In genomic region chr20:57930328-57930727, GRCh38 we compare ENCODE assay signal across 30 cellular contexts.
A peak's percentile ranks its signal among the peaks of the same experiment; 100 is the strongest.
DNase-seq lines count a peak whose midpoint lies in the region; ATAC-seq and TF ChIP-seq lines count a peak whose summit lies in the region.
"Had no signal": no experiment of that assay in that cellular context is flagged by ENCODE, and none has a peak within 500 bp of the region (broad histone marks: within the 10 kb centered on the region; RNA-seq: fewer than 3 reads in every experiment).

No MANE protein-coding gene starts in this region.

- H3K4me3 Mint-ChIP-seq in chondrocyte (ENCODE audit: unreplicated experiment), result no peak overlapping the region
- H3K4me3 Mint-ChIP-seq: activated CD4-positive, alpha-beta T cell treated with anti-CD3 and anti-CD28 coated beads, Interleukin-2, amount 10 ng/mL, durations not matched to agents 24 days and 14 days; activated naive CD8-positive, alpha-beta T cell; CD4-positive, alpha-beta T cell; natural killer cell treated with Interleukin-12 subunit alpha and Interleukin-12 subunit beta and Interleukin-15 and Interleukin-18, amount 100 ng/mL, for 72 hours; stimulated activated effector memory CD8-positive, alpha-beta T cell treated with anti-CD3 and anti-CD28 coated beads, Interleukin-12 subunit alpha, Interleukin-12 subunit beta, amount 100 ng/mL, for 72 hours; type B pancreatic cell had no signal

- no peak overlapping the region for H3K4me2 ChIP-seq in SK-N-SH

- CTCF ChIA-PET in SK-N-SH (lab: Yijun Ruan, JAX), result interaction anchor here (0.9 to 1.0 kb wide), 2 partner anchors 12 to 23 kb away, joined by 4 read pairs; no protein-coding TSS in a partner anchor

- no peak overlapping the region for H2AFZ ChIP-seq in SK-N-SH (ENCODE audit: low read depth)

- POLR2A ChIA-PET in SK-N-SH (lab: Yijun Ruan, JAX), result no interaction called here

- H3K4me1 ChIP-seq in SK-N-SH (ENCODE audit: control insufficient read depth in 1 of 2, insufficient read depth in 2 of 2, low read depth in 1 of 2, low read length in 1 of 2) (peaks cover 0 to 38% of the 10 kb centered on the region in 2 experiments; a peak in 1 of 4 replicates), stomach (no peaks in the 10 kb centered on the region), thyroid gland (no peaks in the 10 kb centered on the region)
- H3K4me1 ChIP-seq: Peyer's patch had no signal

- H3K27ac ChIP-seq in SK-N-SH (ENCODE audit: low read depth in 2 of 2, low read length in 1 of 2) (peak overlapping the region in 1 of 2 experiments; percentile 74; a peak in 2 of 4 replicates), stomach (no peak overlapping the region), thyroid gland (no peak overlapping the region)
- H3K27ac ChIP-seq: cardiac muscle cell, coronary artery, Peyer's patch, SJCRH30 had no signal

- H3K9ac ChIP-seq in SK-N-SH, result no peak overlapping the region

- H3K36me3 ChIP-seq in SK-N-SH (replicated peaks in 1 of 2; ENCODE audit: control insufficient read depth in 1 of 2, insufficient read depth in 2 of 2, low read length in 1 of 2) (no peaks in the 10 kb centered on the region), stomach (no peaks in the 10 kb centered on the region), thyroid gland (no peaks in the 10 kb centered on the region)
- H3K36me3 ChIP-seq: cardiac muscle cell, Peyer's patch, SJCRH30 had no signal

- no peak for ATAC-seq in SK-N-SH treated with all-trans-retinoic acid at 6 μM for 48 hours
- ATAC-seq: left cardiac atrium; mucosa of descending colon; stimulated activated effector memory CD8-positive, alpha-beta T cell treated with anti-CD3 and anti-CD28 coated beads, Interleukin-12 subunit alpha, Interleukin-12 subunit beta, amount 100 ng/mL, for 72 hours had no signal

- H3K9me3 ChIP-seq in SK-N-SH, result no peaks in the 10 kb centered on the region
- H3K9me3 ChIP-seq in stomach, result peaks cover 0 to 17% (median 13%) of the 10 kb centered on the region in 4 donors
- no peaks in the 10 kb centered on the region for H3K9me3 ChIP-seq in thyroid gland
- H3K9me3 ChIP-seq: mucosa of descending colon had no signal

- H4K20me1 ChIP-seq in SK-N-SH (ENCODE audit: insufficient read depth), result no peaks in the 10 kb centered on the region

- H3K4me1 Mint-ChIP-seq in chondrocyte (ENCODE audit: low read depth), result peaks cover 28% of the 10 kb centered on the region
- H3K4me1 Mint-ChIP-seq: activated CD4-positive, alpha-beta T cell treated with anti-CD3 and anti-CD28 coated beads, Interleukin-2, amount 10 ng/mL, durations not matched to agents 24 days and 14 days; stimulated activated effector memory CD8-positive, alpha-beta T cell treated with anti-CD3 and anti-CD28 coated beads, Interleukin-12 subunit alpha, Interleukin-12 subunit beta, amount 100 ng/mL, for 72 hours had no signal

- no peaks in the 10 kb centered on the region for H3F3A ChIP-seq in SK-N-SH (replicated peaks; ENCODE audit: insufficient read depth)

- TF ChIP-seq EP300 in SK-N-SH (IDR thresholded peaks at IDR 0.05; ENCODE audit: borderline replicate concordance in 1 of 2, low read depth in 1 of 2, low read length in 1 of 2) (0 out of 4 replicates have a peak, but pooled peaks of 1 of the 2 experiments have one; percentile 38), stomach (IDR thresholded peaks at IDR 0.05) (no peak)

- 81% methylated on average over 3 of the region's 3 CpGs for WGBS in SK-N-SH (ENCODE audit: low lambda C conversion rate)
- 72 to 84% (median 80%) methylated on average over 3 of the region's 3 CpGs for WGBS in stomach, 5 donors
- WGBS in thyroid gland, 2 donors, result 77 to 88% methylated on average over 3 of the region's 3 CpGs

- H3K27me3 ChIP-seq in SK-N-SH (ENCODE audit: insufficient read depth) (no peaks in the 10 kb centered on the region), stomach (peaks cover 0 to 19% (median 0%) of the 10 kb centered on the region in 3 donors), thyroid gland (no peaks in the 10 kb centered on the region)
- H3K27me3 ChIP-seq: Peyer's patch, SJCRH30 had no signal

- peak; percentile 49 for DNase-seq in SK-N-SH
- peak; percentile 89 for DNase-seq in NCI-H2081 treated with DMSO at 0.1 percent for 48 hours (lab: John Stamatoyannopoulos, UW)
- peak; percentile 55 for DNase-seq in chondrocyte (ENCODE audit: low spot score)
- no peak for DNase-seq in stomach
- DNase-seq in activated CD8-positive, alpha-beta memory T cell treated with anti-CD3 and anti-CD28 coated beads for 24 hours, result no peak
- DNase-seq in stimulated activated CD4-positive, alpha-beta T cell treated with anti-CD3 and anti-CD28 coated beads, Interleukin-4, amount 100 ng/mL, for 4 hours, result no peak
- DNase-seq in thyroid gland, result no peak
- DNase-seq: activated CD4-positive, alpha-beta T cell treated with anti-CD3 and anti-CD28 coated beads, Interleukin-2, amount 10 ng/mL, durations not matched to agents 24 days and 14 days; activated effector memory CD4-positive, alpha-beta T cell treated with Interleukin-2 at 50 U/mL for 16 hours; activated T-cell treated with anti-CD3 and anti-CD28 coated beads, Interleukin-2, amount 50 U/mL, for 1 hour; CD4-positive, alpha-beta T cell; effector memory CD4-positive, alpha-beta T cell; EL; GOT3; hippocampal formation; left cardiac atrium; mucosa of descending colon; NCI-H1694; NCI-H2171 treated with DMSO at 0.1 percent for 48 hours; NCI-H524 treated with DMSO at 0.1 percent for 48 hours; SJCRH30; stimulated activated CD4-positive, alpha-beta T cell treated with anti-CD3 and anti-CD28 coated beads, Interleukin-15, amount 100 ng/mL, for 24 hours had no signal

- H3K79me2 ChIP-seq in SK-N-SH (ENCODE audit: insufficient read depth), result no peaks in the 10 kb centered on the region

- H3K4me3 ChIP-seq in SK-N-SH (ENCODE audit: low read depth in 2 of 2, low read length in 1 of 2) (no peak overlapping the region), stomach (no peak overlapping the region), thyroid gland (replicated peaks in 1 of 3) (no peak overlapping the region)
- H3K4me3 ChIP-seq: cardiac muscle cell, coronary artery, mucosa of descending colon, Peyer's patch, SJCRH30 had no signal

- no peak for TF ChIP-seq RAD21 in SK-N-SH (IDR thresholded peaks at IDR 0.05; ENCODE audit: low read length)

- TF ChIP-seq POLR2A in stomach (IDR thresholded peaks at IDR 0.05) (no peak), thyroid gland (IDR thresholded peaks at IDR 0.05) (no peak)

- H3K9me3 Mint-ChIP-seq in chondrocyte (ENCODE audit: low read depth), result peaks cover 14% of the 10 kb centered on the region

- peaks cover 5% of the 10 kb centered on the region for H3K36me3 Mint-ChIP-seq in chondrocyte (ENCODE audit: low read depth)
- H3K36me3 Mint-ChIP-seq: natural killer cell treated with Interleukin-12 subunit alpha and Interleukin-12 subunit beta and Interleukin-15 and Interleukin-18, amount 100 ng/mL, for 72 hours; stimulated activated effector memory CD8-positive, alpha-beta T cell treated with anti-CD3 and anti-CD28 coated beads, Interleukin-12 subunit alpha, Interleukin-12 subunit beta, amount 100 ng/mL, for 72 hours; type B pancreatic cell had no signal

- TF ChIP-seq CTCF in SK-N-SH (IDR thresholded peaks at IDR 0.05), result no peak
- TF ChIP-seq CTCF in chondrocyte (IDR thresholded peaks at IDR 0.05), result no peak
- TF ChIP-seq CTCF in stomach (IDR thresholded peaks at IDR 0.05), result no peak
- no peak for TF ChIP-seq CTCF in thyroid gland (IDR thresholded peaks at IDR 0.05)

- intact Hi-C loops in stomach (cut with DNase I; ENCODE audit: low total_unique reads) (no loop called here), thyroid gland (cut with DNase I) (no loop called here)

- no peak overlapping the region for H3K27ac Mint-ChIP-seq in chondrocyte (ENCODE audit: unreplicated experiment)
- H3K27ac Mint-ChIP-seq: activated CD4-positive, alpha-beta T cell treated with anti-CD3 and anti-CD28 coated beads, Interleukin-2, amount 10 ng/mL, durations not matched to agents 24 days and 14 days; activated naive CD8-positive, alpha-beta T cell; CD4-positive, alpha-beta T cell; natural killer cell treated with Interleukin-12 subunit alpha and Interleukin-12 subunit beta and Interleukin-15 and Interleukin-18, amount 100 ng/mL, for 72 hours; stimulated activated effector memory CD8-positive, alpha-beta T cell treated with anti-CD3 and anti-CD28 coated beads, Interleukin-12 subunit alpha, Interleukin-12 subunit beta, amount 100 ng/mL, for 72 hours had no signal

- no peaks in the 10 kb centered on the region for H3K27me3 Mint-ChIP-seq in chondrocyte (ENCODE audit: low read depth)
- H3K27me3 Mint-ChIP-seq: activated CD4-positive, alpha-beta T cell treated with anti-CD3 and anti-CD28 coated beads, Interleukin-2, amount 10 ng/mL, durations not matched to agents 24 days and 14 days; activated naive CD8-positive, alpha-beta T cell had no signal

- no peaks in the 10 kb centered on the region for H3K9me2 ChIP-seq in SK-N-SH

TF ChIP-seq in SK-N-SH, 30 proteins besides CTCF, POLR2A, EP300 and RAD21:
- TF ChIP-seq MXI1 (IDR thresholded peaks at IDR 0.05; ENCODE audit: low read depth, low read length), result no peak
- TF ChIP-seq FOXJ3 (CRISPR knock-in tag; IDR thresholded peaks at IDR 0.05), result peak; percentile 19; the same call in 1 of the 2 replicates
- TF ChIP-seq MEF2A (IDR thresholded peaks at IDR 0.05; ENCODE audit: borderline replicate concordance, low read depth), result no peak
TF ChIP-seq in SK-N-SH: peak in this region for 1.

TF ChIP-seq in SK-N-SH treated with all-trans-retinoic acid at 6 μM for 48 hours, 23 proteins besides CTCF, POLR2A, EP300 and RAD21 (continues in another document):
- TF ChIP-seq CSRNP3 (CRISPR knock-in tag; IDR thresholded peaks at IDR 0.05), result no peak
- no peak for TF ChIP-seq ESRRG (CRISPR knock-in tag; IDR thresholded peaks at IDR 0.05)
- TF ChIP-seq PPARA (CRISPR knock-in tag; IDR thresholded peaks at IDR 0.05; ENCODE audit: borderline replicate concordance), result no peak
- TF ChIP-seq BACH2 (CRISPR knock-in tag; IDR thresholded peaks at IDR 0.05; ENCODE audit: borderline replicate concordance), result no peak
- no peak for TF ChIP-seq TOX (CRISPR knock-in tag; IDR thresholded peaks at IDR 0.05; ENCODE audit: borderline replicate concordance)
- TF ChIP-seq ARNTL (CRISPR knock-in tag; IDR thresholded peaks at IDR 0.05; ENCODE audit: borderline replicate concordance, low read depth), result no peak

Comparison
In these comparisons a context has a peak if more than half of its experiments do, and no peak if none do; other contexts are left out.
1. DNase-seq: peak in SK-N-SH (single experiment), NCI-H2081 treated with DMSO at 0.1 percent for 48 hours (single experiment) and chondrocyte (single experiment); none in stomach (single experiment), activated CD8-positive, alpha-beta memory T cell treated with anti-CD3 and anti-CD28 coated beads for 24 hours (single experiment), stimulated activated CD4-positive, alpha-beta T cell treated with anti-CD3 and anti-CD28 coated beads, Interleukin-4, amount 100 ng/mL, for 4 hours (0 of 2) and thyroid gland (0 of 2).